ENCODE assay signal across 11 cellular contexts in genomic region chr1:66564250-66564649, GRCh38. TPM values are rescaled to one million over a fixed set of nuclear protein-coding genes. Genes with fewer than 3 reads are reported as not detected.
A peak's percentile ranks its signal among the peaks of the same experiment; 100 is the strongest.
DNase-seq lines count a peak whose midpoint lies in the region; ATAC-seq lines count a peak whose summit lies in the region.
"Had no signal": no experiment of that assay in that cellular context is flagged by ENCODE, and none has a peak within 500 bp of the region (broad histone marks: within the 10 kb centered on the region; RNA-seq: fewer than 3 reads in every experiment).

No MANE protein-coding gene starts in this region.

- no peak overlapping the region for H3K4me3 ChIP-seq in aorta (ENCODE audit: low read length in 2 of 2)

- DNase-seq in left cardiac atrium (no peak), cardiac septum (ENCODE audit: low spot score) (no peak), amniotic epithelial cell (ENCODE audit: low read depth) (peak; percentile 96), kidney glomerular epithelial cell (lab: John Stamatoyannopoulos, UW) (peak; percentile 93), aorta (no peak), NCI-H1105 (lab: John Stamatoyannopoulos, UW) (no peak), G401 (ENCODE audit: low spot score) (no peak)
- no peak for DNase-seq in stimulated activated naive CD4-positive, alpha-beta T cell (lab: John Stamatoyannopoulos, UW)
- DNase-seq: activated T-cell treated with anti-CD3 and anti-CD28 coated beads, Interleukin-2, amount 50 U/mL, for 4 hours; RPMI8226; stimulated activated CD4-positive, alpha-beta T cell treated with anti-CD3 and anti-CD28 coated beads, Interleukin-4, amount 100 ng/mL, for 4 hours had no signal

- ATAC-seq in left cardiac atrium (peak; percentile 53 to 57), aorta (ENCODE audit: low FRiP score) (peak; percentile 64)
- ATAC-seq: activated T-cell treated with anti-CD3 and anti-CD28 coated beads, Interleukin-2, amount 50 U/mL, for 4 hours had no signal

- no peaks in the 10 kb centered on the region for H3K27me3 ChIP-seq in aorta (ENCODE audit: control insufficient read depth in 1 of 2, insufficient read depth in 2 of 2, low read length in 1 of 2)

- H3K4me1 ChIP-seq in aorta (ENCODE audit: control insufficient read depth in 1 of 2, insufficient read depth in 2 of 2, low read length in 2 of 2): peaks cover 3 to 7% of the 10 kb centered on the region in 2 donors

- 83 to 85% methylated on average over 3 of the region's 3 CpGs for WGBS in aorta, 2 donors

- in situ Hi-C loops in G401 (cut with HindIII; ENCODE audit: low sequenced_read_pairs): no loop called here

- no peaks in the 10 kb centered on the region for H3K36me3 ChIP-seq in aorta (ENCODE audit: control insufficient read depth in 1 of 2, insufficient read depth in 2 of 2, low read length in 1 of 2)

- no peaks in the 10 kb centered on the region for H3K9me3 ChIP-seq in aorta (ENCODE audit: control insufficient read depth, low read length)

- H3K27ac ChIP-seq in aorta (ENCODE audit: low read depth in 1 of 2, low read length in 2 of 2): peak overlapping the region in 1 of 2 donors; percentile 28

- intact Hi-C loops in left cardiac atrium (cut with DNase I) (no loop called here), cardiac septum (cut with DNase I) (no loop called here), aorta (cut with DNase I) (no loop called here)

RNA-seq across cellular contexts. Expression of gene SGIP1, which starts 30.3 kb away (rescaled TPM):
- total RNA-seq in left cardiac atrium: 1 to 10 TPM; 3.4 to 4.9 TPM
- total RNA-seq in cardiac septum: 7.0 TPM
- 10 to 100 TPM; 51.8 to 73.2 TPM for total RNA-seq in aorta
- 10 to 100 TPM; 10.9 to 64.8 TPM for polyA plus RNA-seq in aorta
- not detected in 2 replicates for total RNA-seq in G401 (2014; rRNA removed; shearing (Covaris generic))
- total RNA-seq: activated T-cell treated with anti-CD3 and anti-CD28 coated beads, Interleukin-2, amount 50 U/mL, for 4 hours had no signal

Comparison
In these comparisons a context has a peak if more than half of its experiments do, and no peak if none do; other contexts are left out.
1. DNase-seq: peak in amniotic epithelial cell (single experiment) and kidney glomerular epithelial cell (single experiment); none in left cardiac atrium (single experiment), cardiac septum (single experiment), aorta (0 of 2), NCI-H1105 (single experiment), G401 (single experiment) and stimulated activated naive CD4-positive, alpha-beta T cell (0 of 6).